31 cellular contexts compared by ENCODE assay signal in genomic region chr13:63853816-63854215, GRCh38.
"Had no signal": no experiment of that assay in that cellular context is flagged by ENCODE, and none has a peak within 500 bp of the region (broad histone marks: within the 10 kb centered on the region; RNA-seq: fewer than 3 reads in every experiment).

No MANE protein-coding gene starts in this region.

- ATAC-seq: activated CD4-positive, alpha-beta T cell treated with anti-CD3 and anti-CD28 coated beads for 36 hours; activated CD8-positive, alpha-beta memory T cell treated with anti-CD3 and anti-CD28 coated beads, Interleukin-2, amount 10 ng/mL, durations not matched to agents 7 days and 5 days; activated CD8-positive, alpha-beta T cell treated with anti-CD3 and anti-CD28 coated beads, Interleukin-2, amount 10 ng/mL, durations not matched to agents 7 days and 5 days; activated naive CD8-positive, alpha-beta T cell treated with anti-CD3 and anti-CD28 coated beads, Interleukin-2, amount 50 U/mL, for 24 hours; body of pancreas; effector memory CD8-positive, alpha-beta T cell; foreskin keratinocyte; gastrocnemius medialis; heart right ventricle had no signal

- H3K27ac ChIP-seq: adrenal gland, body of pancreas, esophagus muscularis mucosa, foreskin keratinocyte, gastrocnemius medialis, heart right ventricle, WERI-Rb-1 had no signal

- H3K9me3 ChIP-seq: adrenal gland, body of pancreas, esophagus muscularis mucosa, gastrocnemius medialis, heart right ventricle had no signal

- H3K4me3 ChIP-seq: adrenal gland, body of pancreas, esophagus muscularis mucosa, gastrocnemius medialis, heart right ventricle had no signal

- DNase-seq: activated B cell treated with CpG ODN at 0.5 μM for 24 hours; activated CD4-positive, alpha-beta memory T cell treated with anti-CD3 and anti-CD28 coated beads for 36 hours; activated CD4-positive, alpha-beta T cell treated with anti-CD3 and anti-CD28 coated beads for 36 hours; activated CD4-positive, alpha-beta T cell treated with anti-CD3 and anti-CD28 coated beads, Interleukin-2, amount 10 ng/mL, durations not matched to agents 24 days and 14 days; activated CD4-positive, CD25-positive, alpha-beta regulatory T cell treated with anti-CD3 and anti-CD28 coated beads, Interleukin-2, amount 50 U/mL, for 72 hours; activated CD8-positive, alpha-beta memory T cell treated with anti-CD3 and anti-CD28 coated beads, Interleukin-2, amount 10 ng/mL, durations not matched to agents 7 days and 5 days; activated CD8-positive, alpha-beta memory T cell treated with anti-CD3 and anti-CD28 coated beads, Interleukin-2, amount 50 U/mL, for 4 hours; activated CD8-positive, alpha-beta T cell treated with anti-CD3 and anti-CD28 coated beads, Interleukin-2, amount 10 ng/mL, durations not matched to agents 7 days and 5 days; activated effector memory CD4-positive, alpha-beta T cell treated with anti-CD3 and anti-CD28 coated beads, Interleukin-2, amount 50 U/mL, for 16 hours; activated naive CD4-positive, alpha-beta T cell treated with anti-CD3 and anti-CD28 coated beads for 36 hours; activated naive CD8-positive, alpha-beta T cell treated with anti-CD3 and anti-CD28 coated beads for 36 hours; activated naive CD8-positive, alpha-beta T cell treated with anti-CD3 and anti-CD28 coated beads, Interleukin-2, amount 50 U/mL, for 24 hours; activated T-cell treated with anti-CD3 and anti-CD28 coated beads, Interleukin-2, amount 50 U/mL, for 1 hour; activated T-cell treated with anti-CD3 and anti-CD28 coated beads, Interleukin-2, amount 50 U/mL, for 48 hours; adrenal gland; amygdala; aorta; body of pancreas; caudate nucleus; cortex of kidney; dermis blood vessel endothelial cell; effector CD4-positive, alpha-beta T cell; effector memory CD8-positive, alpha-beta T cell; erythroblast; foreskin keratinocyte; gastrocnemius medialis; glutamatergic neuron; heart right ventricle; T1000; WERI-Rb-1 had no signal

- H3K4me1 ChIP-seq: adrenal gland, body of pancreas, esophagus muscularis mucosa, foreskin keratinocyte, gastrocnemius medialis, heart right ventricle had no signal

- H3K27me3 ChIP-seq: adrenal gland, body of pancreas, esophagus muscularis mucosa, foreskin keratinocyte, gastrocnemius medialis, heart right ventricle had no signal

- H3K36me3 ChIP-seq: adrenal gland, esophagus muscularis mucosa, gastrocnemius medialis, heart right ventricle, WERI-Rb-1 had no signal
